8 cellular contexts compared by ENCODE assay signal in the genomic region with DNA sequence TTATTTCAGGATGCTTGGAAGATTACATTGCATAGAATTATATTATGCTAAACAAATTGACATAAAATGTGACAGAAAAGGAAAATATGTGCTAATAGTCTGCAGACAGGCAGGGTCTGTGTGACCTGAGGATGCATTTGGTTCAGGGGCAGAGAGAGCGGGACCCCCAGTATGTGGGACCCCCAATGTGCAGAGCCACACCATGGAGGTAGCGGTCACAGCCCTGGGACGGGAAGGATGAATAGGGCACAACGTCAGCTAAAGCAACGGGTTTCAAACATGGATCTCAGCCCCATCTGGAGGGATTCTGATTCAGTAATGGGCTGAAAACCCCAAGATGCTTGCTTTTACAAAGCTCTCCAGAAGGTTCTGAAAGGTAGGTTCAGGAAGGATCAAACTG.
"Had no signal": no experiment of that assay in that cellular context is flagged by ENCODE, and none has a peak within 500 bp of the region (broad histone marks: within the 10 kb centered on the region; RNA-seq: fewer than 3 reads in every experiment).

No MANE protein-coding gene starts in this region.

- H3K27ac ChIP-seq: GM23248 had no signal

- H3K9ac ChIP-seq: GM23248 had no signal

- H3K4me3 ChIP-seq: GM23248, GM23338, HAP-1 had no signal

- H3K4me2 ChIP-seq: GM23338 had no signal

- H3K36me3 ChIP-seq: HAP-1 had no signal

- H3K4me1 ChIP-seq: HAP-1 had no signal

- H2AFZ ChIP-seq: GM23248, GM23338 had no signal

- H3K9me3 ChIP-seq: HAP-1 had no signal

- DNase-seq: GM23248, GOT3, H7, H9, HCEC 1CT, HFFc6 had no signal
